8 cellular contexts compared by ENCODE assay signal in the genomic region with DNA sequence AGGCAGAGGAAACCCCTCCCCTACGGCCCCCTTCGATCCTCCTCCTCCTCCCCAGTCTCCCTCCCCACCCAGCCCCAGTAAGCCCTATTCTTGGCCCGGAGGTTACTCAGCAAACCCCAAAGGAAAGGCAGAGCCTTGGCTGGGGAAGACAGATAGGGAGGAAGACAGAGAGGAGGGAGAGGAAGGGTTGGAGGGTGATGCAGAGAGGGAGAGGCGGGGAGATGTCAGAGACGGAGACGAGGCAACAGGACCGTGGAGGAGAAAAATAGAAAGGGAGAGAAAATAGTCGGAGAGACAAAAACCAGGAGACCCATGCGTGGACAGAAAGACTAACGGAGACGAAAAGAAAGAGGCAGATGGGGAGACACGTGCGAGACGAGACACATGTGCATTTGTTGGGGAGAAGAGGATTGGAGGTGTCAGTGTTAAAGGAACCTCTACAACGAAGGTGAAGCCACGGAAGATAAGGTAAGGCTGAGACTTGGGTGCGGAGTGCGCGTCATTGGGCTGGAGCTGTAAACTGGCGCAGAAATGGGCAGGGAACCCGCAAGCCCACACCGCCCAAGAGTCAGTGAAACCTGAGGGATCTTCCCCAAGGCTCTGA. TPM values are rescaled to one million over a fixed set of nuclear protein-coding genes. Genes with fewer than 3 reads are reported as not detected.
DNase-seq lines count a peak whose midpoint lies in the region; ATAC-seq and TF ChIP-seq lines count a peak whose summit lies in the region.

No MANE protein-coding gene starts in this region.

- H3K9me3 ChIP-seq in A673 (ENCODE audit: low read depth, low read length, poor library complexity, severe bottlenecking) = no peaks in the 10 kb centered on the region
- no peaks in the 10 kb centered on the region for H3K9me3 ChIP-seq in WERI-Rb-1 (ENCODE audit: severe bottlenecking)
- no peaks in the 10 kb centered on the region for H3K9me3 ChIP-seq in left ventricle myocardium inferior (replicated peaks)

- H3K27me3 ChIP-seq in A673 (replicated peaks; ENCODE audit: insufficient read depth, low read depth, low read length, poor library complexity) (no peaks in the 10 kb centered on the region), WERI-Rb-1 (ENCODE audit: insufficient read depth, low read depth, severe bottlenecking) (peaks cover 10% of the 10 kb centered on the region), left ventricle myocardium inferior (ENCODE audit: low read depth) (peaks cover 13% of the 10 kb centered on the region)

- no TSS peak for BruUV-seq in A673 (replicated peaks; lab: Mats Ljungman, UMichigan)

- peak overlapping the region; percentile 98 for H3K4me3 ChIP-seq in A673 (ENCODE audit: low read depth, low read length, poor library complexity, severe bottlenecking)
- peak overlapping the region; percentile 57 for H3K4me3 ChIP-seq in WERI-Rb-1 (ENCODE audit: low read depth, low read length)
- H3K4me3 ChIP-seq in left ventricle myocardium inferior = peak overlapping the region; percentile 93
- peak overlapping the region; percentile 54 to 96 (median 82) for H3K4me3 ChIP-seq in skin epidermis

- TF ChIP-seq CTCF in A673 (conservative IDR thresholded peaks at IDR 0.05; ENCODE audit: low read depth, low read length) (no peak), WERI-Rb-1 (IDR thresholded peaks at IDR 0.05; ENCODE audit: low read depth, low read length) (no peak), left ventricle myocardium inferior (IDR thresholded peaks at IDR 0.05; ENCODE audit: borderline replicate concordance) (no peak)

- H3K27ac ChIP-seq in A673 (ENCODE audit: low read depth, low read length, poor library complexity, severe bottlenecking) (no peak overlapping the region), WERI-Rb-1 (no peak overlapping the region), left ventricle myocardium inferior (replicated peaks) (peak overlapping the region; percentile 94), skin epidermis (peak overlapping the region in 19 of 21 experiments; percentile 78 to 96 (median 90))

- H3K36me3 ChIP-seq in A673 (ENCODE audit: insufficient read depth, low read length, poor library complexity, severe bottlenecking) = peaks cover 13% of the 10 kb centered on the region
- no peaks in the 10 kb centered on the region; the same call in 1 of the 2 replicates for H3K36me3 ChIP-seq in WERI-Rb-1
- H3K36me3 ChIP-seq in left ventricle myocardium inferior = peaks cover 16% of the 10 kb centered on the region

- peak; percentile 3 for ATAC-seq in GM21423 (IDR thresholded peaks at IDR 0.05; ENCODE audit: unreplicated experiment)
- no peak for ATAC-seq in HG02588 (IDR thresholded peaks at IDR 0.05; ENCODE audit: unreplicated experiment)

- intact Hi-C loops in A673 (cut with micrococcal nuclease; ENCODE audit: unreplicated experiment) (no loop called here), left ventricle myocardium inferior (cut with micrococcal nuclease) (no loop called here)

- POLR2A ChIA-PET in A673 (lab: Charles Lee; ENCODE audit: low non-redundant PET) = no interaction called here

- H3K4me1 ChIP-seq in A673 (ENCODE audit: insufficient read depth, low read length, poor library complexity, severe bottlenecking) = peaks cover 11% of the 10 kb centered on the region
- peaks cover 70% of the 10 kb centered on the region for H3K4me1 ChIP-seq in left ventricle myocardium inferior

- CTCF ChIA-PET in A673 (lab: Charles Lee) = interaction anchor here (0.6 kb wide), 1 partner anchor 147 kb away, joined by 4 read pairs; no protein-coding TSS in a partner anchor

- DNase-seq in A673 (ENCODE audit: low spot score) (no peak), WERI-Rb-1 (no peak), left ventricle myocardium inferior (no peak)
- DNase-seq in activated CD4-positive, CD25-positive, alpha-beta regulatory T cell (lab: John Stamatoyannopoulos, UW) = no peak
- no peak for DNase-seq in stimulated activated CD4-positive, alpha-beta T cell treated with anti-CD3 and anti-CD28 coated beads, Interleukin-4, amount 100 ng/mL, for 4 hours

RNA-seq across cellular contexts. Expression of gene TGFB1, which starts 2.9 kb away (rescaled TPM):
- 92.4 and 102 TPM in 2 replicates for total RNA-seq in A673 (2021)
- 14.9 TPM for total RNA-seq in left ventricle myocardium inferior

RNA-seq across cellular contexts. Expression of gene B9D2, which starts 13.1 kb away (rescaled TPM):
- total RNA-seq in A673 (2021) (9.9 and 10.7 TPM in 2 replicates), left ventricle myocardium inferior (2.5 TPM)

RNA-seq across cellular contexts. Expression of gene TMEM91, which starts 25.5 kb away (rescaled TPM):
- total RNA-seq in A673 (2021) (4.9 and 8.7 TPM in 2 replicates), left ventricle myocardium inferior (2.8 TPM)

RNA-seq across cellular contexts. Expression of gene CCDC97, which starts 40.9 kb away (rescaled TPM):
- 40.8 and 41.8 TPM in 2 replicates for total RNA-seq in A673 (2021)
- 15.5 TPM for total RNA-seq in left ventricle myocardium inferior

RNA-seq across cellular contexts. Expression of gene EXOSC5, which starts 46.3 kb away (rescaled TPM):
- total RNA-seq in A673 (2021) (35.0 and 43.1 TPM in 2 replicates), left ventricle myocardium inferior (17.4 TPM)

Comparison
In these comparisons a context has a peak if more than half of its experiments do, and no peak if none do; other contexts are left out.
1. H3K27ac ChIP-seq: peak in left ventricle myocardium inferior (single experiment) and skin epidermis (19 of 21); none in A673 (single experiment) and WERI-Rb-1 (single experiment).
2. Peak in every context shown above with its lines, with median percentiles within 50 percentile points of each other: H3K4me3 ChIP-seq.